ENCODE assay signal across 8 cellular contexts in genomic region chr22:39241632-39242388, GRCh38. TPM values are rescaled to one million over a fixed set of nuclear protein-coding genes. Genes with fewer than 3 reads are reported as not detected.
A peak's percentile ranks its signal among the peaks of the same experiment; 100 is the strongest.
DNase-seq lines count a peak whose midpoint lies in the region; ATAC-seq and TF ChIP-seq lines count a peak whose summit lies in the region.

No MANE protein-coding gene starts in this region.

- H3K9me3 Mint-ChIP-seq in CD4-positive, CD25-positive, alpha-beta regulatory T cell: peaks cover 0 to 2% (median 0%) of the 10 kb centered on the region in 7 donors
- H3K9me3 Mint-ChIP-seq in natural killer cell treated with Interleukin-12 subunit alpha and Interleukin-12 subunit beta and Interleukin-15 and Interleukin-18, amount 100 ng/mL, for 72 hours: no peaks in the 10 kb centered on the region

- H3K4me3 Mint-ChIP-seq in CD4-positive, CD25-positive, alpha-beta regulatory T cell: peak overlapping the region; percentile 92 to 95 (median 93)
- H3K4me3 Mint-ChIP-seq in natural killer cell treated with Interleukin-12 subunit alpha and Interleukin-12 subunit beta and Interleukin-15 and Interleukin-18, amount 100 ng/mL, for 72 hours: peak overlapping the region; percentile 60

- CTCF ChIA-PET in RWPE1 (lab: Yijun Ruan, JAX): interaction anchor here (0.7 kb wide), 1 partner anchor 12 kb away, joined by 5 read pairs; no protein-coding TSS in a partner anchor

- ATAC-seq in CD4-positive, CD25-positive, alpha-beta regulatory T cell (ENCODE audit: low read depth in 2 of 2): peak; percentile 56 to 73
- no peak for ATAC-seq in natural killer cell treated with Interleukin-12 subunit alpha and Interleukin-12 subunit beta and Interleukin-15 and Interleukin-18, amount 100 ng/mL, for 72 hours
- ATAC-seq in GM18907 (IDR thresholded peaks at IDR 0.05; ENCODE audit: unreplicated experiment) (no peak), HG03565 (IDR thresholded peaks at IDR 0.05; ENCODE audit: unreplicated experiment) (no peak), GM19035 (IDR thresholded peaks at IDR 0.05; ENCODE audit: unreplicated experiment) (no peak)

- H3K27ac ChIP-seq in CD4-positive, CD25-positive, alpha-beta regulatory T cell (ENCODE audit: insufficient read depth, low read length, poor library complexity, severe bottlenecking): peak overlapping the region; percentile 39
- peak overlapping the region; percentile 90 for H3K27ac ChIP-seq in RWPE1

- peaks cover 48% of the 10 kb centered on the region for H3K4me1 ChIP-seq in CD4-positive, CD25-positive, alpha-beta regulatory T cell (ENCODE audit: control insufficient read depth, insufficient read depth, low read length, poor library complexity, severe bottlenecking)

- peaks cover 0 to 74% (median 21%) of the 10 kb centered on the region in 4 donors for H3K4me1 Mint-ChIP-seq in CD4-positive, CD25-positive, alpha-beta regulatory T cell
- H3K4me1 Mint-ChIP-seq in natural killer cell treated with Interleukin-12 subunit alpha and Interleukin-12 subunit beta and Interleukin-15 and Interleukin-18, amount 100 ng/mL, for 72 hours (ENCODE audit: low read depth in 2 of 2): peaks cover 29 to 42% of the 10 kb centered on the region in 2 donors

- H3K27ac Mint-ChIP-seq in CD4-positive, CD25-positive, alpha-beta regulatory T cell: peak overlapping the region; percentile 74 to 93 (median 93)
- H3K27ac Mint-ChIP-seq in natural killer cell treated with Interleukin-12 subunit alpha and Interleukin-12 subunit beta and Interleukin-15 and Interleukin-18, amount 100 ng/mL, for 72 hours: peak overlapping the region in 1 of 2 donors; percentile 8

- peaks cover 57% of the 10 kb centered on the region for H3K27me3 Mint-ChIP-seq in CD4-positive, CD25-positive, alpha-beta regulatory T cell
- H3K27me3 Mint-ChIP-seq in natural killer cell treated with Interleukin-12 subunit alpha and Interleukin-12 subunit beta and Interleukin-15 and Interleukin-18, amount 100 ng/mL, for 72 hours: peaks cover 39 to 44% of the 10 kb centered on the region in 2 donors

- H3K9me3 ChIP-seq in CD4-positive, CD25-positive, alpha-beta regulatory T cell (ENCODE audit: control insufficient read depth in 2 of 2, low read length in 2 of 2): no peaks in the 10 kb centered on the region

- peak; percentile 48 to 72 (median 61) for DNase-seq in CD4-positive, CD25-positive, alpha-beta regulatory T cell
- DNase-seq in RWPE1 (ENCODE audit: low spot score): no peak
- DNase-seq in cerebellum (ENCODE audit: low spot score): peak; percentile 83
- DNase-seq in natural killer cell treated with Interleukin-12 subunit alpha and Interleukin-12 subunit beta and Interleukin-15 and Interleukin-18, amount 100 ng/mL, for 72 hours (ENCODE audit: low spot score): no peak
- no peak for DNase-seq in iPS-NIHi7 (ENCODE audit: extremely low spot score)

- POLR2A ChIA-PET in RWPE1 (lab: Yijun Ruan, JAX; ENCODE audit: low non-redundant PET): interaction anchor here (0.5 kb wide), 1 partner anchor 61 kb away, joined by 4 read pairs; no protein-coding TSS in a partner anchor

- no peak overlapping the region for H3K4me3 ChIP-seq in CD4-positive, CD25-positive, alpha-beta regulatory T cell (ENCODE audit: low read depth, low read length)

- H3K36me3 ChIP-seq in CD4-positive, CD25-positive, alpha-beta regulatory T cell (ENCODE audit: control insufficient read depth, insufficient read depth, low read length): no peaks in the 10 kb centered on the region

- H3K27me3 ChIP-seq in CD4-positive, CD25-positive, alpha-beta regulatory T cell (ENCODE audit: control insufficient read depth, insufficient read depth, low read length): peaks cover 4% of the 10 kb centered on the region

- TF ChIP-seq CTCF in RWPE1 (conservative IDR thresholded peaks at IDR 0.05; ENCODE audit: low read depth): no peak

- H3K36me3 Mint-ChIP-seq in CD4-positive, CD25-positive, alpha-beta regulatory T cell: no peaks in the 10 kb centered on the region
- no peaks in the 10 kb centered on the region for H3K36me3 Mint-ChIP-seq in natural killer cell treated with Interleukin-12 subunit alpha and Interleukin-12 subunit beta and Interleukin-15 and Interleukin-18, amount 100 ng/mL, for 72 hours

RNA-seq across cellular contexts. Expression of gene PDGFB, which starts 3.0 kb away (rescaled TPM):
- total RNA-seq in CD4-positive, CD25-positive, alpha-beta regulatory T cell: 1.7 TPM
- 1 to 10 TPM in 3 of 4 donors, under 1 TPM in 1; 0.63 to 6.3 (median 4.7) TPM for polyA plus RNA-seq in CD4-positive, CD25-positive, alpha-beta regulatory T cell
- 6.9 TPM for total RNA-seq in cerebellum
- not detected for total RNA-seq in natural killer cell treated with Interleukin-12 subunit alpha and Interleukin-12 subunit beta and Interleukin-15 and Interleukin-18, amount 100 ng/mL, for 72 hours

Comparison
In these comparisons a context has a peak if more than half of its experiments do, and no peak if none do; other contexts are left out.
1. ATAC-seq: peak in CD4-positive, CD25-positive, alpha-beta regulatory T cell (2 of 2); none in natural killer cell treated with Interleukin-12 subunit alpha and Interleukin-12 subunit beta and Interleukin-15 and Interleukin-18, amount 100 ng/mL, for 72 hours (0 of 2), GM18907 (single experiment), HG03565 (single experiment) and GM19035 (single experiment).
2. DNase-seq: peak in CD4-positive, CD25-positive, alpha-beta regulatory T cell (3 of 3) and cerebellum (single experiment); none in RWPE1 (single experiment), natural killer cell treated with Interleukin-12 subunit alpha and Interleukin-12 subunit beta and Interleukin-15 and Interleukin-18, amount 100 ng/mL, for 72 hours (single experiment) and iPS-NIHi7 (single experiment).